ENCODE assay signal across 17 cellular contexts in genomic region chr18:36415606-36416005, GRCh38.
"Had no signal": no experiment of that assay in that cellular context is flagged by ENCODE, and none has a peak within 500 bp of the region (broad histone marks: within the 10 kb centered on the region; RNA-seq: fewer than 3 reads in every experiment).

No MANE protein-coding gene starts in this region.

- DNase-seq: activated CD4-positive, alpha-beta memory T cell treated with anti-CD3 and anti-CD28 coated beads for 36 hours; activated naive CD4-positive, alpha-beta T cell treated with anti-CD3 and anti-CD28 coated beads, Interleukin-2, amount 10 ng/mL, durations not matched to agents 7 days and 5 days; activated T-cell treated with anti-CD3 and anti-CD28 coated beads, Interleukin-2, amount 50 U/mL, for 24 hours; adrenal gland; body of pancreas; dermis blood vessel endothelial cell; hypothalamus; kidney; nephron progenitor cell; occipital lobe; right lobe of liver; spleen; stimulated activated CD4-positive, alpha-beta T cell treated with anti-CD3 and anti-CD28 coated beads, Interleukin-2, amount 100 ng/mL, for 24 hours; T-helper 17 cell; WERI-Rb-1 had no signal

- H3K27me3 ChIP-seq: adrenal gland, body of pancreas, right lobe of liver had no signal

- H3K36me3 ChIP-seq: adrenal gland, prostate gland, right lobe of liver, spleen, WERI-Rb-1 had no signal

- ATAC-seq: body of pancreas, right lobe of liver, T-helper 17 cell had no signal

- H3K27ac ChIP-seq: body of pancreas, epithelial cell of prostate, prostate gland, right lobe of liver, spleen, WERI-Rb-1 had no signal

- H3K9me3 ChIP-seq: adrenal gland, body of pancreas, prostate gland, right lobe of liver, spleen had no signal

- H3K4me3 ChIP-seq: adrenal gland, body of pancreas, prostate gland, right lobe of liver, spleen had no signal

- FAIRE-seq: kidney had no signal

- H3K4me1 ChIP-seq: body of pancreas, prostate gland, right lobe of liver, spleen had no signal
